In genomic region chr11:73394416-73395296, GRCh38 we compare ENCODE assay signal across 16 cellular contexts. TPM values are rescaled to one million over a fixed set of nuclear protein-coding genes. Genes with fewer than 3 reads are reported as not detected.
DNase-seq lines count a peak whose midpoint lies in the region; ATAC-seq and TF ChIP-seq lines count a peak whose summit lies in the region.
"Had no signal": no experiment of that assay in that cellular context is flagged by ENCODE, and none has a peak within 500 bp of the region (broad histone marks: within the 10 kb centered on the region; RNA-seq: fewer than 3 reads in every experiment).

No MANE protein-coding gene starts in this region.

- H3K4me3 Mint-ChIP-seq in activated naive CD8-positive, alpha-beta T cell treated with anti-CD3 and anti-CD28 coated beads, Interleukin-2, amount 10 ng/mL, durations not matched to agents 7 days and 5 days: no peak overlapping the region
- H3K4me3 Mint-ChIP-seq in activated naive CD8-positive, alpha-beta T cell treated with anti-CD3 and anti-CD28 coated beads, Interleukin-2, amount 50 U/mL, for 24 hours: no peak overlapping the region
- no peak overlapping the region for H3K4me3 Mint-ChIP-seq in endodermal cell
- no peak overlapping the region for H3K4me3 Mint-ChIP-seq in stimulated activated memory B cell treated with anti-CD40 and anti-IgM and Interleukin-4, amounts not matched to agents 10 μg/mL and 1 μg/mL and 100 μg/mL, for 72 hours

- H3K36me3 ChIP-seq in RWPE2 (ENCODE audit: low read depth) (peaks cover 40% of the 10 kb centered on the region; the same call in 1 of the 2 replicates), endodermal cell (ENCODE audit: control insufficient read depth, insufficient read depth, low read length) (no peaks in the 10 kb centered on the region), thyroid gland (no peaks in the 10 kb centered on the region)

- H3K4me1 Mint-ChIP-seq in activated naive CD8-positive, alpha-beta T cell treated with anti-CD3 and anti-CD28 coated beads, Interleukin-2, amount 10 ng/mL, durations not matched to agents 7 days and 5 days: peaks cover 4% of the 10 kb centered on the region
- H3K4me1 Mint-ChIP-seq in activated naive CD8-positive, alpha-beta T cell treated with anti-CD3 and anti-CD28 coated beads, Interleukin-2, amount 50 U/mL, for 24 hours: peaks cover 1% of the 10 kb centered on the region
- H3K4me1 Mint-ChIP-seq in endodermal cell: peaks cover 4% of the 10 kb centered on the region
- peaks cover 49% of the 10 kb centered on the region for H3K4me1 Mint-ChIP-seq in stimulated activated memory B cell treated with anti-CD40 and anti-IgM and Interleukin-4, amounts not matched to agents 10 μg/mL and 1 μg/mL and 100 μg/mL, for 72 hours

- no peak for ATAC-seq in activated naive CD8-positive, alpha-beta T cell treated with anti-CD3 and anti-CD28 coated beads, Interleukin-2, amount 10 ng/mL, durations not matched to agents 7 days and 5 days (ENCODE audit: low read depth)
- no peak for ATAC-seq in activated naive CD8-positive, alpha-beta T cell treated with anti-CD3 and anti-CD28 coated beads, Interleukin-2, amount 50 U/mL, for 24 hours
- no peak for ATAC-seq in RWPE2 (ENCODE audit: low read depth)
- no peak for ATAC-seq in stimulated activated memory B cell treated with anti-CD40 and anti-IgM and Interleukin-4, amounts not matched to agents 10 μg/mL and 1 μg/mL and 100 μg/mL, for 72 hours

- intact Hi-C loops in thyroid gland (cut with DNase I): loop anchor here (5.0 kb wide), 3 partner anchors 52 to 268 kb away; no protein-coding TSS in a partner anchor

- DNase-seq in activated naive CD8-positive, alpha-beta T cell treated with anti-CD3 and anti-CD28 coated beads, Interleukin-2, amount 10 ng/mL, durations not matched to agents 7 days and 5 days: peak; percentile 25
- DNase-seq in activated naive CD8-positive, alpha-beta T cell treated with anti-CD3 and anti-CD28 coated beads, Interleukin-2, amount 50 U/mL, for 24 hours: no peak
- peak; percentile 51 for DNase-seq in RWPE2 (ENCODE audit: low spot score)
- DNase-seq in endodermal cell: peak; percentile 39
- no peak for DNase-seq in mucosa of gallbladder (ENCODE audit: low spot score)
- DNase-seq in thyroid gland: no peak
- no peak for DNase-seq in ureter (ENCODE audit: low spot score)
- DNase-seq: GDM1; Karpas-422; MM.1S; NCI-H1105; NCI-H187; NCI-H69; NK-92 treated with Interleukin-12 subunit alpha and Interleukin-12 subunit beta, amount 100 ng/mL, for 24 hours had no signal

- H3K4me1 ChIP-seq in RWPE2 (ENCODE audit: insufficient read depth, poor library complexity, severe bottlenecking) (no peaks in the 10 kb centered on the region), endodermal cell (ENCODE audit: control insufficient read depth, insufficient read depth, low read length) (no peaks in the 10 kb centered on the region), thyroid gland (no peaks in the 10 kb centered on the region)

- H3K27me3 ChIP-seq in RWPE2 (ENCODE audit: insufficient read depth, poor library complexity, severe bottlenecking) (no peaks in the 10 kb centered on the region), endodermal cell (ENCODE audit: control insufficient read depth, insufficient read depth, low read length, poor library complexity, severe bottlenecking) (no peaks in the 10 kb centered on the region), thyroid gland (no peaks in the 10 kb centered on the region)

- H3K9me3 Mint-ChIP-seq in activated naive CD8-positive, alpha-beta T cell treated with anti-CD3 and anti-CD28 coated beads, Interleukin-2, amount 10 ng/mL, durations not matched to agents 7 days and 5 days: no peaks in the 10 kb centered on the region
- H3K9me3 Mint-ChIP-seq in activated naive CD8-positive, alpha-beta T cell treated with anti-CD3 and anti-CD28 coated beads, Interleukin-2, amount 50 U/mL, for 24 hours: no peaks in the 10 kb centered on the region
- H3K9me3 Mint-ChIP-seq in endodermal cell: no peaks in the 10 kb centered on the region
- H3K9me3 Mint-ChIP-seq in stimulated activated memory B cell treated with anti-CD40 and anti-IgM and Interleukin-4, amounts not matched to agents 10 μg/mL and 1 μg/mL and 100 μg/mL, for 72 hours: no peaks in the 10 kb centered on the region

- no peak overlapping the region for H3K27ac Mint-ChIP-seq in activated naive CD8-positive, alpha-beta T cell treated with anti-CD3 and anti-CD28 coated beads, Interleukin-2, amount 10 ng/mL, durations not matched to agents 7 days and 5 days
- H3K27ac Mint-ChIP-seq in activated naive CD8-positive, alpha-beta T cell treated with anti-CD3 and anti-CD28 coated beads, Interleukin-2, amount 50 U/mL, for 24 hours: no peak overlapping the region
- H3K27ac Mint-ChIP-seq in endodermal cell: no peak overlapping the region
- H3K27ac Mint-ChIP-seq in stimulated activated memory B cell treated with anti-CD40 and anti-IgM and Interleukin-4, amounts not matched to agents 10 μg/mL and 1 μg/mL and 100 μg/mL, for 72 hours: peak overlapping the region; percentile 27

- TF ChIP-seq POLR2A in thyroid gland (IDR thresholded peaks at IDR 0.05): no peak

- TF ChIP-seq CTCF in RWPE2 (IDR thresholded peaks at IDR 0.05; ENCODE audit: poor library complexity, severe bottlenecking): no peak
- TF ChIP-seq CTCF in endodermal cell (conservative IDR thresholded peaks at IDR 0.05): no peak
- no peak for TF ChIP-seq CTCF in thyroid gland (IDR thresholded peaks at IDR 0.05)

- no peaks in the 10 kb centered on the region for H3K27me3 Mint-ChIP-seq in activated naive CD8-positive, alpha-beta T cell treated with anti-CD3 and anti-CD28 coated beads, Interleukin-2, amount 10 ng/mL, durations not matched to agents 7 days and 5 days
- no peaks in the 10 kb centered on the region for H3K27me3 Mint-ChIP-seq in activated naive CD8-positive, alpha-beta T cell treated with anti-CD3 and anti-CD28 coated beads, Interleukin-2, amount 50 U/mL, for 24 hours
- H3K27me3 Mint-ChIP-seq in endodermal cell (ENCODE audit: insufficient read depth): no peaks in the 10 kb centered on the region
- H3K27me3 Mint-ChIP-seq in stimulated activated memory B cell treated with anti-CD40 and anti-IgM and Interleukin-4, amounts not matched to agents 10 μg/mL and 1 μg/mL and 100 μg/mL, for 72 hours: no peaks in the 10 kb centered on the region

- H3K36me3 Mint-ChIP-seq in activated naive CD8-positive, alpha-beta T cell treated with anti-CD3 and anti-CD28 coated beads, Interleukin-2, amount 10 ng/mL, durations not matched to agents 7 days and 5 days: peaks cover 12% of the 10 kb centered on the region
- peaks cover 17% of the 10 kb centered on the region for H3K36me3 Mint-ChIP-seq in activated naive CD8-positive, alpha-beta T cell treated with anti-CD3 and anti-CD28 coated beads, Interleukin-2, amount 50 U/mL, for 24 hours (ENCODE audit: low read depth)
- no peaks in the 10 kb centered on the region for H3K36me3 Mint-ChIP-seq in endodermal cell (ENCODE audit: low read depth)
- peaks cover 70% of the 10 kb centered on the region for H3K36me3 Mint-ChIP-seq in stimulated activated memory B cell treated with anti-CD40 and anti-IgM and Interleukin-4, amounts not matched to agents 10 μg/mL and 1 μg/mL and 100 μg/mL, for 72 hours

- 93% methylated on average over 24 to 34 of the region's 34 CpGs for WGBS in endodermal cell (ENCODE audit: insufficient coverage in 1 of 2, insufficient read length in 1 of 2), 2 experiments
- WGBS in thyroid gland, 2 donors: 93% methylated on average over 24 to 27 of the region's 34 CpGs

- no peak overlapping the region for H3K27ac ChIP-seq in RWPE2 (ENCODE audit: poor library complexity, severe bottlenecking)
- H3K27ac ChIP-seq in endodermal cell (ENCODE audit: low read depth, low read length): no peak overlapping the region
- no peak overlapping the region for H3K27ac ChIP-seq in thyroid gland
- H3K27ac ChIP-seq: 22Rv1 had no signal

- no peak overlapping the region for H3K9ac ChIP-seq in endodermal cell (ENCODE audit: extremely low read depth, low read length, poor library complexity, severe bottlenecking)

- H3K4me3 ChIP-seq in RWPE2 (ENCODE audit: severe bottlenecking) (no peak overlapping the region), endodermal cell (ENCODE audit: low read length) (no peak overlapping the region), thyroid gland (replicated peaks in 1 of 3) (no peak overlapping the region)

- POLR2A ChIA-PET in activated naive CD8-positive, alpha-beta T cell treated with anti-CD3 and anti-CD28 coated beads, Interleukin-2, amount 10 ng/mL, durations not matched to agents 7 days and 5 days (lab: Charles Lee): interaction anchor here (1.9 kb wide), 1 partner anchor 44 kb away, joined by 9 read pairs; no protein-coding TSS in a partner anchor

- H3K9me3 ChIP-seq in RWPE2 (ENCODE audit: severe bottlenecking) (no peaks in the 10 kb centered on the region), endodermal cell (ENCODE audit: control insufficient read depth, low read length) (no peaks in the 10 kb centered on the region), thyroid gland (no peaks in the 10 kb centered on the region)

RNA-seq across cellular contexts. Expression of gene RELT, which starts 18.5 kb away (rescaled TPM):
- 10 to 100 TPM; 26.2 to 28.4 TPM for total RNA-seq in activated naive CD8-positive, alpha-beta T cell treated with anti-CD3 and anti-CD28 coated beads, Interleukin-2, amount 10 ng/mL, durations not matched to agents 7 days and 5 days
- total RNA-seq in endodermal cell (1 to 10 TPM; 6.9 to 8.9 TPM), mucosa of gallbladder (5.9 TPM), thyroid gland (1 to 10 TPM; 1.6 to 3.5 (median 1.9) TPM), ureter (3.6 TPM)
- polyA plus RNA-seq in endodermal cell (2013, experiment 1 of 2): 7.8 TPM
- polyA plus RNA-seq in endodermal cell (2013, experiment 2 of 2): 8.4 TPM

Comparison
In these comparisons a context has a peak if more than half of its experiments do, and no peak if none do; other contexts are left out.
1. DNase-seq: peak in activated naive CD8-positive, alpha-beta T cell treated with anti-CD3 and anti-CD28 coated beads, Interleukin-2, amount 10 ng/mL, durations not matched to agents 7 days and 5 days (single experiment), RWPE2 (single experiment) and endodermal cell (single experiment); none in activated naive CD8-positive, alpha-beta T cell treated with anti-CD3 and anti-CD28 coated beads, Interleukin-2, amount 50 U/mL, for 24 hours (single experiment), mucosa of gallbladder (single experiment), thyroid gland (0 of 2) and ureter (single experiment).